13 cellular contexts compared by ENCODE assay signal in the genomic region with DNA sequence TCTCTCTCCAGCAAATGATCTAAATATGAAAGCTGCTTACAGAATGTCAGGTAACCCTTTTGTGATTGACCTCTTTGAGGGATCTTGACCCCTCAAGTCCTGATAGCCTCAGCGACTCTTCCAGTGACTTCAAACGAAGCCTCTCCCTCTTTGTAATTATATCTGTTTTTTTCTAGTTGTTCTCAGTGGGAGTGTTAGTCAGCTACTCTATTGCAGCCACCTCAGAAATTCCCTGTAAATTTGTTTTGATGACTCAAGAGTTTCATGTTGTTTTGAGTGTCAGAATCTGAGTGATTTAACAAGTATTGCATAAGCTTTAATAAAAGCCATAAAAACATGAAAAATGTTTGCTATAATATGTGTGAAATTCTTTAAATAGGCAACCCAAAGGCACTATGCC.
DNase-seq lines count a peak whose midpoint lies in the region; ATAC-seq, FAIRE-seq and TF ChIP-seq lines count a peak whose summit lies in the region.
"Had no signal": no experiment of that assay in that cellular context is flagged by ENCODE, and none has a peak within 500 bp of the region (broad histone marks: within the 10 kb centered on the region; RNA-seq: fewer than 3 reads in every experiment).

No MANE protein-coding gene starts in this region.

- no peaks in the 10 kb centered on the region for H3F3A ChIP-seq in SK-N-SH (replicated peaks; ENCODE audit: insufficient read depth)

- H3K9ac ChIP-seq in SK-N-SH: no peak overlapping the region

- H3K4me3 Mint-ChIP-seq in WTC11: no peak overlapping the region
- no peak overlapping the region for H3K4me3 Mint-ChIP-seq in CD14-positive monocyte
- H3K4me3 Mint-ChIP-seq: activated CD4-positive, alpha-beta T cell treated with anti-CD3 and anti-CD28 coated beads, Interleukin-2, amount 10 ng/mL, durations not matched to agents 24 days and 14 days; stimulated activated effector memory CD8-positive, alpha-beta T cell treated with anti-CD3 and anti-CD28 coated beads, Interleukin-12 subunit alpha, Interleukin-12 subunit beta, amount 100 ng/mL, for 72 hours had no signal

- no peak overlapping the region; the same call in 1 of the 2 replicates for H2AFZ ChIP-seq in SK-N-SH (ENCODE audit: low read depth)

- H3K27me3 ChIP-seq in cardiac muscle cell (no peaks in the 10 kb centered on the region), SK-N-SH (ENCODE audit: insufficient read depth) (no peaks in the 10 kb centered on the region)

- ATAC-seq in Right ventricle myocardium superior (ENCODE audit: poor library complexity) (no peak), WTC11 (no peak; the same call in 1 of the 2 replicates), HG02588 (IDR thresholded peaks at IDR 0.05; ENCODE audit: unreplicated experiment) (no peak)
- ATAC-seq: stimulated activated effector memory CD8-positive, alpha-beta T cell treated with anti-CD3 and anti-CD28 coated beads, Interleukin-12 subunit alpha, Interleukin-12 subunit beta, amount 100 ng/mL, for 72 hours had no signal

- no peaks in the 10 kb centered on the region for H3K79me2 ChIP-seq in SK-N-SH (ENCODE audit: insufficient read depth)

- peaks cover 17% of the 10 kb centered on the region for H3K9me3 Mint-ChIP-seq in WTC11
- H3K9me3 Mint-ChIP-seq in CD14-positive monocyte: peaks cover 2 to 19% (median 8%) of the 10 kb centered on the region in 7 donors
- H3K9me3 Mint-ChIP-seq: activated CD4-positive, alpha-beta T cell treated with anti-CD3 and anti-CD28 coated beads, Interleukin-2, amount 10 ng/mL, durations not matched to agents 24 days and 14 days had no signal

- DNase-seq in cardiac muscle cell (ENCODE audit: low read depth in 1 of 2, low spot score in 1 of 2) (peak; percentile 24 to 74), Right ventricle myocardium superior (no peak), WTC11 (ENCODE audit: low spot score) (no peak), iPS-NIHi11 (ENCODE audit: low spot score) (peak; percentile 34), SK-N-SH (no peak), CD14-positive monocyte (ENCODE audit: low spot score) (no peak), GM12892 (ENCODE audit: insufficient read length) (no peak)
- DNase-seq: activated CD4-positive, alpha-beta T cell treated with anti-CD3 and anti-CD28 coated beads, Interleukin-2, amount 10 ng/mL, durations not matched to agents 24 days and 14 days; foreskin melanocyte; midbrain; NCI-H1105 had no signal

- no peak for TF ChIP-seq RAD21 in SK-N-SH (IDR thresholded peaks at IDR 0.05; ENCODE audit: low read length)

- H3K4me1 Mint-ChIP-seq in WTC11: peaks cover 6% of the 10 kb centered on the region
- H3K4me1 Mint-ChIP-seq in CD14-positive monocyte: no peaks in the 10 kb centered on the region
- H3K4me1 Mint-ChIP-seq: activated CD4-positive, alpha-beta T cell treated with anti-CD3 and anti-CD28 coated beads, Interleukin-2, amount 10 ng/mL, durations not matched to agents 24 days and 14 days; stimulated activated effector memory CD8-positive, alpha-beta T cell treated with anti-CD3 and anti-CD28 coated beads, Interleukin-12 subunit alpha, Interleukin-12 subunit beta, amount 100 ng/mL, for 72 hours had no signal

- no peak for TF ChIP-seq POLR2A in GM12892 (IDR thresholded peaks at IDR 0.05; ENCODE audit: low read depth, low read length)

- peaks cover 16% of the 10 kb centered on the region for H3K4me1 ChIP-seq in cardiac muscle cell (ENCODE audit: low read depth)
- H3K4me1 ChIP-seq in SK-N-SH (ENCODE audit: control insufficient read depth in 1 of 2, insufficient read depth in 2 of 2, low read depth in 1 of 2, low read length in 1 of 2): 0 out of 4 replicates have a peak, but pooled peaks cover 0 to 7% of the 10 kb centered on the region in 2 experiments

- H3K4me3 ChIP-seq in cardiac muscle cell: no peak overlapping the region
- no peak overlapping the region for H3K4me3 ChIP-seq in SK-N-SH (ENCODE audit: low read depth in 2 of 2, low read length in 1 of 2)

- intact Hi-C loops in Right ventricle myocardium superior (cut with DNase I): no loop called here
- intact Hi-C loops in CD14-positive monocyte (cut with micrococcal nuclease): no loop called here

- H3K27ac ChIP-seq in cardiac muscle cell: peak overlapping the region; percentile 84
- H3K27ac ChIP-seq in SK-N-SH (ENCODE audit: low read depth in 2 of 2, low read length in 1 of 2): no peak overlapping the region

- H3K9me3 ChIP-seq in cardiac muscle cell (ENCODE audit: low read depth) (no peaks in the 10 kb centered on the region), SK-N-SH (peaks cover 15% of the 10 kb centered on the region)

- no peak for FAIRE-seq in GM12892 (lab: Jason Lieb, UNC)

- no peak for TF ChIP-seq EP300 in SK-N-SH (IDR thresholded peaks at IDR 0.05; ENCODE audit: borderline replicate concordance in 1 of 2, low read depth in 1 of 2, low read length in 1 of 2)

- 69% methylated on average over 2 of the region's 2 CpGs for WGBS in SK-N-SH (ENCODE audit: low lambda C conversion rate)

- H3K4me2 ChIP-seq in SK-N-SH: no peak overlapping the region

- H3K9me2 ChIP-seq in SK-N-SH: no peaks in the 10 kb centered on the region

- no peak for TF ChIP-seq CTCF in cardiac muscle cell (IDR thresholded peaks at IDR 0.05; ENCODE audit: low read depth, low read length)
- TF ChIP-seq CTCF in WTC11 (IDR thresholded peaks at IDR 0.05): no peak
- no peak for TF ChIP-seq CTCF in SK-N-SH (IDR thresholded peaks at IDR 0.05)
- no peak for TF ChIP-seq CTCF in CD14-positive monocyte (IDR thresholded peaks at IDR 0.05)

- H3K36me3 Mint-ChIP-seq in WTC11: peaks cover 14% of the 10 kb centered on the region
- no peaks in the 10 kb centered on the region for H3K36me3 Mint-ChIP-seq in CD14-positive monocyte
- H3K36me3 Mint-ChIP-seq: stimulated activated effector memory CD8-positive, alpha-beta T cell treated with anti-CD3 and anti-CD28 coated beads, Interleukin-12 subunit alpha, Interleukin-12 subunit beta, amount 100 ng/mL, for 72 hours had no signal

- POLR2A ChIA-PET in WTC11 (lab: Charles Lee): no interaction called here
- POLR2A ChIA-PET in SK-N-SH (lab: Yijun Ruan, JAX): no interaction called here

- no peaks in the 10 kb centered on the region for H4K20me1 ChIP-seq in SK-N-SH (ENCODE audit: insufficient read depth)

- no peaks in the 10 kb centered on the region for H3K36me3 ChIP-seq in cardiac muscle cell
- H3K36me3 ChIP-seq in SK-N-SH (replicated peaks in 1 of 2; ENCODE audit: control insufficient read depth in 1 of 2, insufficient read depth in 2 of 2, low read length in 1 of 2): no peaks in the 10 kb centered on the region

- CTCF ChIA-PET in WTC11 (lab: Charles Lee): no interaction called here
- CTCF ChIA-PET in SK-N-SH (lab: Yijun Ruan, JAX): interaction anchor here (1.7 kb wide), 1 partner anchor 10 kb away, joined by 5 read pairs; no protein-coding TSS in a partner anchor

- H3K27me3 Mint-ChIP-seq in WTC11 (ENCODE audit: low read depth): no peaks in the 10 kb centered on the region
- H3K27me3 Mint-ChIP-seq in CD14-positive monocyte (ENCODE audit: low read depth in 3 of 3): peaks cover 0 to 2% (median 0%) of the 10 kb centered on the region in 3 donors
- H3K27me3 Mint-ChIP-seq: activated CD4-positive, alpha-beta T cell treated with anti-CD3 and anti-CD28 coated beads, Interleukin-2, amount 10 ng/mL, durations not matched to agents 24 days and 14 days had no signal

- H3K27ac Mint-ChIP-seq in WTC11: peak overlapping the region; percentile 38
- no peak overlapping the region for H3K27ac Mint-ChIP-seq in CD14-positive monocyte
- H3K27ac Mint-ChIP-seq: activated CD4-positive, alpha-beta T cell treated with anti-CD3 and anti-CD28 coated beads, Interleukin-2, amount 10 ng/mL, durations not matched to agents 24 days and 14 days; stimulated activated effector memory CD8-positive, alpha-beta T cell treated with anti-CD3 and anti-CD28 coated beads, Interleukin-12 subunit alpha, Interleukin-12 subunit beta, amount 100 ng/mL, for 72 hours had no signal

TF ChIP-seq in WTC11, 78 proteins besides CTCF, POLR2A, EP300 and RAD21 (continues in another document):
- no peak for TF ChIP-seq CBFB (CRISPR knock-in tag; IDR thresholded peaks at IDR 0.05; ENCODE audit: low read depth)
- no peak for TF ChIP-seq ESRRA (CRISPR knock-in tag; IDR thresholded peaks at IDR 0.05; ENCODE audit: borderline replicate concordance)
- no peak for TF ChIP-seq USF2 (CRISPR knock-in tag; IDR thresholded peaks at IDR 0.05)

TF ChIP-seq in SK-N-SH, 30 proteins besides CTCF, POLR2A, EP300 and RAD21 (continues in another document):
- TF ChIP-seq YY1 (IDR thresholded peaks at IDR 0.05; ENCODE audit: low read depth): no peak
- TF ChIP-seq ZBTB33 (IDR thresholded peaks at IDR 0.05; ENCODE audit: borderline replicate concordance, low read depth): no peak
- no peak for TF ChIP-seq ELF1 (IDR thresholded peaks at IDR 0.05)
- no peak for TF ChIP-seq TCF12 (IDR thresholded peaks at IDR 0.05)
- TF ChIP-seq EZH2phosphoT487 (IDR thresholded peaks at IDR 0.05; ENCODE audit: borderline replicate concordance, low read depth): no peak
- TF ChIP-seq JUND (IDR thresholded peaks at IDR 0.05): no peak
- TF ChIP-seq FOXJ3 (CRISPR knock-in tag; IDR thresholded peaks at IDR 0.05): no peak
- no peak for TF ChIP-seq POLR2AphosphoS5 (IDR thresholded peaks at IDR 0.05; ENCODE audit: low read depth, low read length)
- TF ChIP-seq MXI1 (IDR thresholded peaks at IDR 0.05; ENCODE audit: low read depth, low read length): no peak
- no peak for TF ChIP-seq RFX5 (IDR thresholded peaks at IDR 0.05; ENCODE audit: low read length)
- TF ChIP-seq CHD2 (IDR thresholded peaks at IDR 0.05; ENCODE audit: low read length, partially characterized antibody): no peak
- TF ChIP-seq GABPA (IDR thresholded peaks at IDR 0.05; ENCODE audit: low read depth): no peak
- TF ChIP-seq RXRA (IDR thresholded peaks at IDR 0.05; ENCODE audit: borderline replicate concordance, low read depth): no peak

Comparison
In these comparisons a context has a peak if more than half of its experiments do, and no peak if none do; other contexts are left out.
1. DNase-seq: peak in cardiac muscle cell (2 of 2) and iPS-NIHi11 (single experiment); none in Right ventricle myocardium superior (single experiment), WTC11 (single experiment), SK-N-SH (single experiment), CD14-positive monocyte (single experiment) and GM12892 (single experiment).